In the genomic region with DNA sequence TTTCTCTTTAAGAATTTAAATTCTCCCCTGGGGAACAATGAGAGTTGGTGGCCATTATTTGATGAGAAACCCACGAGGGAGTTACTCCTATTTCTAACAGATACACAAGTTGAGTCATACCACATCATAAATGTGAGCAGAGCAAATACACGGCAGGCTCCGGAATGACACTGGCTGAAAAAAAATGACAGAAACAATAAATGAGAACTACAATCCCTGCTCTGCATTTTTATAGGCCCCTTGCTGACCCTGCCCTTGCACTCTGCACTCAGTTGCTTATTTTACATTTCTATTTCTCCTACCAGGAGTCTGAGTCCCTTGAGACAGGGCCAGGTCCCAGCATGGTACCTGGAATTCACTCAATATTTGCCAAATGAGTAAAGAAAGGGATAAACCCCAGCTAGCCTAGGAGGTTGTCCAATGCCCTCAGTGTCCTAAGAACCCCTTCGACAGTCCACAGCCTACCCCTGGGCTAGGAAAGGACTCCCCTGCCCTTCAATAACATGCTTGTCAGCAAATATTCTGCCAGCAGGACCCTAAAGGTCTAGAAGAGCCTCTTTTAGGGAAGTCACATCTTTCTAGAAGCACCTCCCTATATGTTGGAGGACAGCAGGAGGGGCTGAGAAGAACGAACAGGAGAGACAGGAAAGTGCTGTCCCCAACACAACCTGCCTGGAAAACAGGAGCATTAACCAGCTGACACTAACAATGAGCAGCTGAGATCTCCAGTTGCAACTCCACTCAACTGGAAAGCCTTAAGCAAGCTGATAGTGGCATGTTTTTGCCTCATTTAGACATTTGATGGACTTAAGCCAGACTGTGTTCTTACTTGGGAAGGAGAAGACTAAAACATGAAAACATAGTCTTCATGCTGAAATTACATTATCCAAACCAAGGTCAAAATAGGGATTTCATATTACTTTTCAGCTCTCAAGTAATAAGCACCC, we compare ENCODE assay signal across 25 cellular contexts.
DNase-seq lines count a peak whose midpoint lies in the region; ATAC-seq, FAIRE-seq and TF ChIP-seq lines count a peak whose summit lies in the region.
"Had no signal": no experiment of that assay in that cellular context is flagged by ENCODE, and none has a peak within 500 bp of the region (broad histone marks: within the 10 kb centered on the region; RNA-seq: fewer than 3 reads in every experiment).

No MANE protein-coding gene starts in this region.

- no peak overlapping the region for H3K4me3 Mint-ChIP-seq in osteocyte (ENCODE audit: unreplicated experiment)
- H3K4me3 Mint-ChIP-seq: activated CD8-positive, alpha-beta T cell treated with anti-CD3 and anti-CD28 coated beads, Interleukin-2, amount 10 ng/mL, durations not matched to agents 7 days and 5 days; activated naive CD4-positive, alpha-beta T cell treated with anti-CD3 and anti-CD28 coated beads, Interleukin-2, amount 10 ng/mL, durations not matched to agents 7 days and 5 days; activated T-cell treated with anti-CD3 and anti-CD28 coated beads, Interleukin-2, amount 50 U/mL, for 24 hours; naive thymus-derived CD4-positive, alpha-beta T cell; stimulated activated naive B cell treated with anti-CD40 and anti-IgM and Interleukin-4, amounts not matched to agents 10 μg/mL and 1 μg/mL and 100 μg/mL, for 72 hours; T-helper 2 cell treated with Interferon-gamma antibody and Interleukin-4, amounts not matched to agents 5 μg/mL and 100 μg/mL, for 36 hours had no signal

- H3K4me1 Mint-ChIP-seq in osteocyte (ENCODE audit: unreplicated experiment) = peaks cover 14% of the 10 kb centered on the region
- H3K4me1 Mint-ChIP-seq: activated naive CD4-positive, alpha-beta T cell treated with anti-CD3 and anti-CD28 coated beads, Interleukin-2, amount 10 ng/mL, durations not matched to agents 7 days and 5 days; stimulated activated naive B cell treated with anti-CD40 and anti-IgM and Interleukin-4, amounts not matched to agents 10 μg/mL and 1 μg/mL and 100 μg/mL, for 72 hours had no signal

- peaks cover 4% of the 10 kb centered on the region for H3K9me3 Mint-ChIP-seq in osteocyte (ENCODE audit: unreplicated experiment)

- no peak overlapping the region; a peak in 1 of 6 replicates for H3K27ac ChIP-seq in A549
- H3K27ac ChIP-seq in keratinocyte (ENCODE audit: control insufficient read depth, insufficient read depth, low read length) = no peak overlapping the region
- H3K27ac ChIP-seq: ascending aorta, parathyroid adenoma, Peyer's patch, sigmoid colon, tibial artery had no signal

- H3K4me2 ChIP-seq in A549 (0 out of 3 replicates have a peak overlapping the region, but pooled peaks have one; percentile 10), keratinocyte (ENCODE audit: control insufficient read depth, extremely low read depth, insufficient read depth, low read depth, low read length) (no peak overlapping the region)

- no peak overlapping the region for H3K9ac ChIP-seq in keratinocyte (ENCODE audit: control insufficient read depth, extremely low read depth, insufficient read depth, low read length)
- H3K9ac ChIP-seq: parathyroid adenoma had no signal

- CTCF ChIA-PET in A549 (lab: Yijun Ruan, JAX) = interaction anchor here (0.6 to 2.2 kb wide), 7 partner anchors 12 to 1325 kb away, joined by 3 to 5 read pairs (median 4); no protein-coding TSS in a partner anchor

- no peaks in the 10 kb centered on the region for H3K9me1 ChIP-seq in keratinocyte (ENCODE audit: control insufficient read depth, extremely low read depth, insufficient read depth, low read length)

- no peaks in the 10 kb centered on the region for H3K79me2 ChIP-seq in keratinocyte (ENCODE audit: control insufficient read depth, insufficient read depth, low read length)
- H3K79me2 ChIP-seq: parathyroid adenoma had no signal

- H4K20me1 ChIP-seq in keratinocyte (ENCODE audit: control insufficient read depth, extremely low read depth, insufficient read depth, low read length) = no peaks in the 10 kb centered on the region

- TF ChIP-seq EP300 in A549 (IDR thresholded peaks at IDR 0.05) = no peak; a peak in 1 of 5 replicates

- H3K4me1 ChIP-seq in A549 (peaks cover 14% of the 10 kb centered on the region; the same call in 2 of the 3 replicates), keratinocyte (ENCODE audit: control insufficient read depth, extremely low read depth, insufficient read depth, low read length) (peaks cover 21% of the 10 kb centered on the region)
- H3K4me1 ChIP-seq: ascending aorta, parathyroid adenoma, Peyer's patch, sigmoid colon, tibial artery had no signal

- H3K27me3 ChIP-seq in keratinocyte (ENCODE audit: control insufficient read depth, extremely low read depth, insufficient read depth, low read length) = no peaks in the 10 kb centered on the region
- H3K27me3 ChIP-seq: ascending aorta, Peyer's patch, sigmoid colon, tibial artery had no signal

- TF ChIP-seq RAD21 in A549 (conservative IDR thresholded peaks at IDR 0.05 in 1 of 2, IDR thresholded peaks at IDR 0.05 in 1 of 2) = no peak

- 8% methylated on average over 4 of the region's 5 CpGs for WGBS in A549 (ENCODE audit: missing lambda C conversion rate)

- ATAC-seq in A549 (no peak; a peak in 1 of 6 replicates), GM21619 (IDR thresholded peaks at IDR 0.05; ENCODE audit: unreplicated experiment) (no peak)
- ATAC-seq: activated CD8-positive, alpha-beta T cell treated with anti-CD3 and anti-CD28 coated beads, Interleukin-2, amount 10 ng/mL, durations not matched to agents 7 days and 5 days; naive thymus-derived CD4-positive, alpha-beta T cell; stimulated activated naive B cell treated with anti-CD40 and anti-IgM and Interleukin-4, amounts not matched to agents 10 μg/mL and 1 μg/mL and 100 μg/mL, for 72 hours had no signal

- H3K4me3 ChIP-seq in A549 (no peak overlapping the region), keratinocyte (ENCODE audit: control insufficient read depth in 2 of 3, extremely low read depth in 1 of 3, insufficient read depth in 2 of 3, low read depth in 1 of 3, low read length in 3 of 3) (no peak overlapping the region)
- H3K4me3 ChIP-seq: ascending aorta, Peyer's patch, sigmoid colon, tibial artery had no signal

- H2AFZ ChIP-seq in keratinocyte (ENCODE audit: control insufficient read depth, low read length) = no peak overlapping the region
- H2AFZ ChIP-seq: parathyroid adenoma had no signal

- TF ChIP-seq CTCF in A549 (IDR thresholded peaks at IDR 0.05) (no peak), keratinocyte (optimal IDR thresholded peaks at IDR 0.05 in 1 of 3, IDR thresholded peaks at IDR 0.05 in 1 of 3, conservative IDR thresholded peaks at IDR 0.05 in 1 of 3; ENCODE audit: extremely low read depth in 1 of 3, insufficient read depth in 2 of 3, low read length in 3 of 3) (no peak), osteocyte (IDR thresholded peaks at IDR 0.05) (no peak)

- peaks cover 2% of the 10 kb centered on the region for H3K36me3 Mint-ChIP-seq in osteocyte (ENCODE audit: unreplicated experiment)
- H3K36me3 Mint-ChIP-seq: activated naive CD4-positive, alpha-beta T cell treated with anti-CD3 and anti-CD28 coated beads, Interleukin-2, amount 10 ng/mL, durations not matched to agents 7 days and 5 days had no signal

- dilution Hi-C loops in keratinocyte (cut with MboI; ENCODE audit: extremely low pct_ligation_motif_present, low sequenced_read_pairs) = no loop called here

- H3K9me3 ChIP-seq in A549 (peaks cover 13% of the 10 kb centered on the region), keratinocyte (ENCODE audit: control insufficient read depth, low read depth, low read length) (peaks cover under 1% of the 10 kb centered on the region)

- no peak for TF ChIP-seq POLR2A in A549 (IDR thresholded peaks at IDR 0.05; ENCODE audit: low read length)

- no peak for FAIRE-seq in A549 (lab: Jason Lieb, UNC)
- FAIRE-seq in keratinocyte (lab: Jason Lieb, UNC) = peak; percentile 29
- FAIRE-seq: H54 had no signal

- POLR2A ChIA-PET in A549 (lab: Yijun Ruan, JAX) = interaction anchor here (0.6 kb wide), 1 partner anchor 349 kb away, joined by 3 read pairs; no protein-coding TSS in a partner anchor

- H3K27me3 Mint-ChIP-seq in osteocyte (ENCODE audit: unreplicated experiment) = no peaks in the 10 kb centered on the region
- H3K27me3 Mint-ChIP-seq: activated naive CD4-positive, alpha-beta T cell treated with anti-CD3 and anti-CD28 coated beads, Interleukin-2, amount 10 ng/mL, durations not matched to agents 7 days and 5 days; activated T-cell treated with anti-CD3 and anti-CD28 coated beads, Interleukin-2, amount 50 U/mL, for 24 hours; stimulated activated naive B cell treated with anti-CD40 and anti-IgM and Interleukin-4, amounts not matched to agents 10 μg/mL and 1 μg/mL and 100 μg/mL, for 72 hours had no signal

- no peaks in the 10 kb centered on the region for H3K36me3 ChIP-seq in keratinocyte (ENCODE audit: control insufficient read depth in 2 of 2, extremely low read depth in 1 of 2, insufficient read depth in 2 of 2, low read length in 2 of 2)
- H3K36me3 ChIP-seq: ascending aorta, Peyer's patch, sigmoid colon, tibial artery had no signal

- DNase-seq in A549 (ENCODE audit: low read depth in 1 of 2, low spot score in 1 of 2) = no peak
- DNase-seq in EL = peak; percentile 67
- peak; percentile 18 for DNase-seq in SW480 (ENCODE audit: low spot score)
- no peak for DNase-seq in keratinocyte (ENCODE audit: low read depth, low spot score)
- DNase-seq in KG1 (lab: John Stamatoyannopoulos, UW) = no peak
- no peak for DNase-seq in osteocyte (ENCODE audit: extremely low spot score, unreplicated experiment)
- DNase-seq in NCI-H187 treated with DMSO at 0.1 percent for 48 hours (lab: John Stamatoyannopoulos, UW) = no peak
- DNase-seq: activated CD8-positive, alpha-beta T cell treated with anti-CD3 and anti-CD28 coated beads, Interleukin-2, amount 10 ng/mL, durations not matched to agents 7 days and 5 days; activated naive CD4-positive, alpha-beta T cell treated with anti-CD3 and anti-CD28 coated beads, Interleukin-2, amount 10 ng/mL, durations not matched to agents 7 days and 5 days; activated T-cell treated with anti-CD3 and anti-CD28 coated beads, Interleukin-2, amount 50 U/mL, for 24 hours; DND-41; effector CD4-positive, alpha-beta T cell; mesenchymal stem cell; naive thymus-derived CD4-positive, alpha-beta T cell; NCI-H146; NCI-H2227 treated with DMSO at 0.1 percent for 48 hours; Peyer's patch; sigmoid colon; stimulated activated naive B cell treated with anti-CD40 and anti-IgM and Interleukin-4, amounts not matched to agents 10 μg/mL and 1 μg/mL and 100 μg/mL, for 72 hours; tibial artery had no signal

- no peak overlapping the region for H3K27ac Mint-ChIP-seq in osteocyte (ENCODE audit: unreplicated experiment)
- H3K27ac Mint-ChIP-seq: activated CD8-positive, alpha-beta T cell treated with anti-CD3 and anti-CD28 coated beads, Interleukin-2, amount 10 ng/mL, durations not matched to agents 7 days and 5 days; activated naive CD4-positive, alpha-beta T cell treated with anti-CD3 and anti-CD28 coated beads, Interleukin-2, amount 10 ng/mL, durations not matched to agents 7 days and 5 days; activated T-cell treated with anti-CD3 and anti-CD28 coated beads, Interleukin-2, amount 50 U/mL, for 24 hours; naive thymus-derived CD4-positive, alpha-beta T cell; stimulated activated naive B cell treated with anti-CD40 and anti-IgM and Interleukin-4, amounts not matched to agents 10 μg/mL and 1 μg/mL and 100 μg/mL, for 72 hours; T-helper 2 cell treated with Interferon-gamma antibody and Interleukin-4, amounts not matched to agents 5 μg/mL and 100 μg/mL, for 36 hours had no signal

Comparison
In these comparisons a context has a peak if more than half of its experiments do, and no peak if none do; other contexts are left out.
1. DNase-seq: peak in EL (single experiment) and SW480 (single experiment); none in A549 (0 of 2), keratinocyte (single experiment), KG1 (single experiment), osteocyte (single experiment) and NCI-H187 treated with DMSO at 0.1 percent for 48 hours (single experiment).